Comparison of ENCODE assay signal across 12 cellular contexts in genomic region chr10:124678566-124679240, GRCh38.
DNase-seq lines count a peak whose midpoint lies in the region; ATAC-seq and TF ChIP-seq lines count a peak whose summit lies in the region.
"Had no signal": no experiment of that assay in that cellular context is flagged by ENCODE, and none has a peak within 500 bp of the region (broad histone marks: within the 10 kb centered on the region; RNA-seq: fewer than 3 reads in every experiment).

No MANE protein-coding gene starts in this region.

- no peaks in the 10 kb centered on the region for H3K9me3 Mint-ChIP-seq in activated naive CD8-positive, alpha-beta T cell treated with anti-CD3 and anti-CD28 coated beads, Interleukin-2, amount 10 ng/mL, durations not matched to agents 7 days and 5 days
- no peaks in the 10 kb centered on the region for H3K9me3 Mint-ChIP-seq in naive thymus-derived CD8-positive, alpha-beta T cell
- H3K9me3 Mint-ChIP-seq in activated T-helper 2 cell treated with anti-CD3 and anti-CD28 coated beads, Interferon-gamma antibody, Interleukin-2, Interleukin-4, amounts not matched to agents 10 μg/mL and 5 μg/mL and 100 μg/mL, durations not matched to agents 14 hours and 24 hours and 36 hours = no peaks in the 10 kb centered on the region

- H3K9ac ChIP-seq in BLaER1 = no peak overlapping the region

- no peak for TF ChIP-seq CTCF in osteoblast (IDR thresholded peaks at IDR 0.05; ENCODE audit: extremely low read depth, low read depth, low read length)

- POLR2A ChIA-PET in activated naive CD8-positive, alpha-beta T cell treated with anti-CD3 and anti-CD28 coated beads, Interleukin-2, amount 10 ng/mL, durations not matched to agents 7 days and 5 days (lab: Charles Lee) = interaction anchor here (0.8 to 1.7 kb wide), 5 partner anchors 10 to 40 kb away, joined by 3 to 14 read pairs (median 5); no protein-coding TSS in a partner anchor
- POLR2A ChIA-PET in naive thymus-derived CD8-positive, alpha-beta T cell (lab: Charles Lee) = interaction anchor here (0.7 to 1.7 kb wide), 19 partner anchors 10 to 259 kb away, joined by 3 to 11 read pairs (median 4); partner anchors contain the start of gene EEF1AKMT2

- intact Hi-C loops in activated T-helper 2 cell treated with anti-CD3 and anti-CD28 coated beads, Interferon-gamma antibody, Interleukin-2, Interleukin-4, amounts not matched to agents 10 μg/mL and 5 μg/mL and 100 μg/mL, durations not matched to agents 14 hours and 24 hours and 36 hours (cut with micrococcal nuclease) = no loop called here

- H2AFZ ChIP-seq in osteoblast (ENCODE audit: low read length) = no peak overlapping the region

- no peak overlapping the region for H3K4me3 ChIP-seq in BLaER1
- H3K4me3 ChIP-seq in osteoblast (ENCODE audit: insufficient read depth, low read length) = no peak overlapping the region
- H3K4me3 ChIP-seq: cardiac muscle cell, GM12878 had no signal

- peak overlapping the region; percentile 65 for H3K4me3 Mint-ChIP-seq in activated naive CD8-positive, alpha-beta T cell treated with anti-CD3 and anti-CD28 coated beads, Interleukin-2, amount 10 ng/mL, durations not matched to agents 7 days and 5 days
- peak overlapping the region; percentile 67 to 84 (median 77) for H3K4me3 Mint-ChIP-seq in naive thymus-derived CD8-positive, alpha-beta T cell
- H3K4me3 Mint-ChIP-seq in activated T-helper 2 cell treated with anti-CD3 and anti-CD28 coated beads, Interferon-gamma antibody, Interleukin-2, Interleukin-4, amounts not matched to agents 10 μg/mL and 5 μg/mL and 100 μg/mL, durations not matched to agents 14 hours and 24 hours and 36 hours (ENCODE audit: low read depth) = no peak overlapping the region

- H3K27ac Mint-ChIP-seq in activated naive CD8-positive, alpha-beta T cell treated with anti-CD3 and anti-CD28 coated beads, Interleukin-2, amount 10 ng/mL, durations not matched to agents 7 days and 5 days = peak overlapping the region; percentile 73
- peak overlapping the region; percentile 35 to 94 (median 83) for H3K27ac Mint-ChIP-seq in naive thymus-derived CD8-positive, alpha-beta T cell
- H3K27ac Mint-ChIP-seq in activated T-helper 2 cell treated with anti-CD3 and anti-CD28 coated beads, Interferon-gamma antibody, Interleukin-2, Interleukin-4, amounts not matched to agents 10 μg/mL and 5 μg/mL and 100 μg/mL, durations not matched to agents 14 hours and 24 hours and 36 hours = no peak overlapping the region

- peak overlapping the region; percentile 44 for H3K4me2 ChIP-seq in BLaER1
- no peak overlapping the region for H3K4me2 ChIP-seq in osteoblast (ENCODE audit: insufficient read depth, low read length)

- H3K4me1 Mint-ChIP-seq in activated naive CD8-positive, alpha-beta T cell treated with anti-CD3 and anti-CD28 coated beads, Interleukin-2, amount 10 ng/mL, durations not matched to agents 7 days and 5 days = peaks cover 32% of the 10 kb centered on the region
- peaks cover 49 to 98% (median 84%) of the 10 kb centered on the region in 4 donors for H3K4me1 Mint-ChIP-seq in naive thymus-derived CD8-positive, alpha-beta T cell
- peaks cover 24% of the 10 kb centered on the region for H3K4me1 Mint-ChIP-seq in activated T-helper 2 cell treated with anti-CD3 and anti-CD28 coated beads, Interferon-gamma antibody, Interleukin-2, Interleukin-4, amounts not matched to agents 10 μg/mL and 5 μg/mL and 100 μg/mL, durations not matched to agents 14 hours and 24 hours and 36 hours (ENCODE audit: low read depth)

- peaks cover 69% of the 10 kb centered on the region for H3K4me1 ChIP-seq in BLaER1
- no peaks in the 10 kb centered on the region for H3K4me1 ChIP-seq in osteoblast (ENCODE audit: insufficient read depth, low read length)

- H3K27ac ChIP-seq in BLaER1 (peak overlapping the region; percentile 35; the same call in 1 of the 2 replicates), osteoblast (ENCODE audit: low read depth, low read length) (no peak overlapping the region)
- H3K27ac ChIP-seq: C4-2B, cardiac muscle cell had no signal

- peak; percentile 80 for ATAC-seq in activated naive CD8-positive, alpha-beta T cell treated with anti-CD3 and anti-CD28 coated beads, Interleukin-2, amount 10 ng/mL, durations not matched to agents 7 days and 5 days (ENCODE audit: low read depth)
- ATAC-seq in naive thymus-derived CD8-positive, alpha-beta T cell = peak; percentile 90 to 93
- ATAC-seq in GM18519 (IDR thresholded peaks at IDR 0.05; ENCODE audit: low FRiP score, unreplicated experiment) (no peak), HG03097 (IDR thresholded peaks at IDR 0.05; ENCODE audit: low FRiP score, unreplicated experiment) (no peak)
- ATAC-seq: GM12878 had no signal

- H3K36me3 ChIP-seq in BLaER1 (peaks cover 94% of the 10 kb centered on the region), osteoblast (ENCODE audit: insufficient read depth, low read length) (peaks cover 15% of the 10 kb centered on the region)

- DNase-seq in T-helper 1 cell = peak in 3 of 5 donors; percentile 41 to 71 (median 41)
- DNase-seq in activated naive CD8-positive, alpha-beta T cell treated with anti-CD3 and anti-CD28 coated beads, Interleukin-2, amount 10 ng/mL, durations not matched to agents 7 days and 5 days = peak; percentile 46
- peak in 9 of 10 donors; percentile 31 to 76 (median 52) for DNase-seq in naive thymus-derived CD8-positive, alpha-beta T cell
- no peak for DNase-seq in osteoblast (ENCODE audit: insufficient read length, low spot score, missing footprints)
- no peak for DNase-seq in activated T-helper 2 cell treated with anti-CD3 and anti-CD28 coated beads, Interferon-gamma antibody, Interleukin-2, Interleukin-4, amounts not matched to agents 10 μg/mL and 5 μg/mL and 100 μg/mL, durations not matched to agents 14 hours and 24 hours and 36 hours (ENCODE audit: low spot score)
- DNase-seq: NCI-H526 had no signal

- H3K27me3 Mint-ChIP-seq in activated naive CD8-positive, alpha-beta T cell treated with anti-CD3 and anti-CD28 coated beads, Interleukin-2, amount 10 ng/mL, durations not matched to agents 7 days and 5 days = no peaks in the 10 kb centered on the region
- no peaks in the 10 kb centered on the region for H3K27me3 Mint-ChIP-seq in naive thymus-derived CD8-positive, alpha-beta T cell
- H3K27me3 Mint-ChIP-seq in activated T-helper 2 cell treated with anti-CD3 and anti-CD28 coated beads, Interferon-gamma antibody, Interleukin-2, Interleukin-4, amounts not matched to agents 10 μg/mL and 5 μg/mL and 100 μg/mL, durations not matched to agents 14 hours and 24 hours and 36 hours (ENCODE audit: low read depth) = no peaks in the 10 kb centered on the region

- peaks cover 20% of the 10 kb centered on the region for H3K36me3 Mint-ChIP-seq in activated naive CD8-positive, alpha-beta T cell treated with anti-CD3 and anti-CD28 coated beads, Interleukin-2, amount 10 ng/mL, durations not matched to agents 7 days and 5 days
- peaks cover 0 to 14% (median 14%) of the 10 kb centered on the region in 3 donors for H3K36me3 Mint-ChIP-seq in naive thymus-derived CD8-positive, alpha-beta T cell
- peaks cover 50% of the 10 kb centered on the region for H3K36me3 Mint-ChIP-seq in activated T-helper 2 cell treated with anti-CD3 and anti-CD28 coated beads, Interferon-gamma antibody, Interleukin-2, Interleukin-4, amounts not matched to agents 10 μg/mL and 5 μg/mL and 100 μg/mL, durations not matched to agents 14 hours and 24 hours and 36 hours (ENCODE audit: low read depth)

- H3K9me3 ChIP-seq in BLaER1 = no peaks in the 10 kb centered on the region
- H3K9me3 ChIP-seq in osteoblast (ENCODE audit: low read depth, low read length) = no peaks in the 10 kb centered on the region

- H3K79me2 ChIP-seq in osteoblast (ENCODE audit: insufficient read depth, low read length) = peaks cover 20% of the 10 kb centered on the region

- no peaks in the 10 kb centered on the region for H3K27me3 ChIP-seq in BLaER1
- H3K27me3 ChIP-seq in osteoblast (ENCODE audit: insufficient read depth, low read length) = no peaks in the 10 kb centered on the region
- H3K27me3 ChIP-seq: cardiac muscle cell had no signal

- peaks cover 91% of the 10 kb centered on the region for H4K20me1 ChIP-seq in BLaER1
- H4K20me1 ChIP-seq in osteoblast (ENCODE audit: insufficient read depth, low read length) = peaks cover 19% of the 10 kb centered on the region

Comparison
In these comparisons a context has a peak if more than half of its experiments do, and no peak if none do; other contexts are left out.
1. DNase-seq: peak in T-helper 1 cell (3 of 5), activated naive CD8-positive, alpha-beta T cell treated with anti-CD3 and anti-CD28 coated beads, Interleukin-2, amount 10 ng/mL, durations not matched to agents 7 days and 5 days (single experiment) and naive thymus-derived CD8-positive, alpha-beta T cell (9 of 10); none in osteoblast (single experiment) and activated T-helper 2 cell treated with anti-CD3 and anti-CD28 coated beads, Interferon-gamma antibody, Interleukin-2, Interleukin-4, amounts not matched to agents 10 μg/mL and 5 μg/mL and 100 μg/mL, durations not matched to agents 14 hours and 24 hours and 36 hours (single experiment).
2. ATAC-seq: peak in activated naive CD8-positive, alpha-beta T cell treated with anti-CD3 and anti-CD28 coated beads, Interleukin-2, amount 10 ng/mL, durations not matched to agents 7 days and 5 days (single experiment) and naive thymus-derived CD8-positive, alpha-beta T cell (2 of 2); none in GM18519 (single experiment) and HG03097 (single experiment).